Comparison of ENCODE assay signal across 8 cellular contexts in genomic region chr13:95403349-95404140, GRCh38.
DNase-seq lines count a peak whose midpoint lies in the region; ATAC-seq and TF ChIP-seq lines count a peak whose summit lies in the region.

No MANE protein-coding gene starts in this region.

- CTCF ChIA-PET in activated CD4-positive, alpha-beta memory T cell treated with anti-CD3 and anti-CD28 coated beads, Interleukin-2, amount 10 ng/mL, durations not matched to agents 7 days and 5 days (lab: Charles Lee): interaction anchor here (1.0 to 9.2 kb wide), 40 partner anchors 9 to 967 kb away, joined by 3 to 223 read pairs (median 6); partner anchors contain the start of gene ABCC4

- intact Hi-C loops in left cardiac atrium (cut with DNase I): loop anchor here (2.0 to 10.0 kb wide), 3 partner anchors 211 to 431 kb away; no protein-coding TSS in a partner anchor

- ATAC-seq in HG02763 (IDR thresholded peaks at IDR 0.05; ENCODE audit: unreplicated experiment) (peak; percentile 16), left cardiac atrium (peak; percentile 22 to 28)

- no peaks in the 10 kb centered on the region for H3K9me3 Mint-ChIP-seq in activated CD4-positive, alpha-beta memory T cell treated with anti-CD3 and anti-CD28 coated beads, Interleukin-2, amount 10 ng/mL, durations not matched to agents 7 days and 5 days

- H3K27me3 Mint-ChIP-seq in activated CD4-positive, alpha-beta memory T cell treated with anti-CD3 and anti-CD28 coated beads, Interleukin-2, amount 10 ng/mL, durations not matched to agents 7 days and 5 days: peaks cover 3% of the 10 kb centered on the region

- DNase-seq in GM12864 (ENCODE audit: low read depth) (no peak), left cardiac atrium (no peak), skeletal muscle cell (ENCODE audit: low read depth) (no peak), HT-29 (ENCODE audit: low spot score) (no peak), GM19240 (ENCODE audit: insufficient read length, low spot score) (no peak), NCI-H128 (lab: John Stamatoyannopoulos, UW; ENCODE audit: unreplicated experiment) (no peak)
- DNase-seq in activated CD4-positive, alpha-beta memory T cell treated with anti-CD3 and anti-CD28 coated beads, Interleukin-2, amount 10 ng/mL, durations not matched to agents 7 days and 5 days: no peak

- POLR2A ChIA-PET in activated CD4-positive, alpha-beta memory T cell treated with anti-CD3 and anti-CD28 coated beads, Interleukin-2, amount 10 ng/mL, durations not matched to agents 7 days and 5 days (lab: Charles Lee): no interaction called here

- no peaks in the 10 kb centered on the region for H3K36me3 Mint-ChIP-seq in activated CD4-positive, alpha-beta memory T cell treated with anti-CD3 and anti-CD28 coated beads, Interleukin-2, amount 10 ng/mL, durations not matched to agents 7 days and 5 days (ENCODE audit: low read depth)

- H3K27ac Mint-ChIP-seq in activated CD4-positive, alpha-beta memory T cell treated with anti-CD3 and anti-CD28 coated beads, Interleukin-2, amount 10 ng/mL, durations not matched to agents 7 days and 5 days: no peak overlapping the region

- H3K4me3 ChIP-seq in GM12864 (ENCODE audit: low read depth, low read length) (peak overlapping the region; percentile 55), skeletal muscle cell (ENCODE audit: low read depth, low read length) (peak overlapping the region; percentile 38)

- H3K4me1 Mint-ChIP-seq in activated CD4-positive, alpha-beta memory T cell treated with anti-CD3 and anti-CD28 coated beads, Interleukin-2, amount 10 ng/mL, durations not matched to agents 7 days and 5 days: peaks cover 10% of the 10 kb centered on the region

- TF ChIP-seq CTCF in GM12864 (IDR thresholded peaks at IDR 0.05; ENCODE audit: low read depth, low read length, missing control alignments): no peak

- peak overlapping the region; percentile 80 for H3K4me3 Mint-ChIP-seq in activated CD4-positive, alpha-beta memory T cell treated with anti-CD3 and anti-CD28 coated beads, Interleukin-2, amount 10 ng/mL, durations not matched to agents 7 days and 5 days
